In genomic region chr5:1554410-1554967, GRCh38 we compare ENCODE assay signal across 25 cellular contexts. TPM values are rescaled to one million over a fixed set of nuclear protein-coding genes. Genes with fewer than 3 reads are reported as not detected.
DNase-seq lines count a peak whose midpoint lies in the region; ATAC-seq, FAIRE-seq and TF ChIP-seq lines count a peak whose summit lies in the region.
"Had no signal": no experiment of that assay in that cellular context is flagged by ENCODE, and none has a peak within 500 bp of the region (broad histone marks: within the 10 kb centered on the region; RNA-seq: fewer than 3 reads in every experiment).

No MANE protein-coding gene starts in this region.

- H2AFZ ChIP-seq in PC-9: no peak overlapping the region
- H2AFZ ChIP-seq: GM23338 had no signal

- CTCF ChIA-PET in PC-9 (lab: Charles Lee): interaction anchor here (0.5 to 1.4 kb wide), 2 partner anchors 42 to 435 kb away, joined by 3 to 4 read pairs; no protein-coding TSS in a partner anchor

- ATAC-seq in left lobe of liver (no peak), sciatic nerve (no peak), GM21367 (IDR thresholded peaks at IDR 0.05; ENCODE audit: unreplicated experiment) (no peak), GM21529 (IDR thresholded peaks at IDR 0.05; ENCODE audit: unreplicated experiment) (no peak)
- ATAC-seq: activated naive CD4-positive, alpha-beta T cell treated with anti-CD3 and anti-CD28 coated beads, Interleukin-2, amount 50 U/mL, for 72 hours; activated T-helper 17 cell treated with anti-CD3 and anti-CD28 coated beads, Interleukin-2, amount 50 U/mL, for 72 hours; GM23338; K562 had no signal

- DNase-seq in DMS53 treated with DMSO at 0.1 percent for 48 hours (lab: John Stamatoyannopoulos, UW; ENCODE audit: unreplicated experiment) (peak; percentile 78), PC-9 (peak in 1 of 2 experiments; percentile 46), left lobe of liver (ENCODE audit: low spot score) (peak; percentile 30), sciatic nerve (ENCODE audit: low spot score) (peak; percentile 42), H54 (ENCODE audit: insufficient read length, low spot score) (no peak), NCI-H524 treated with DMSO at 0.1 percent for 48 hours (lab: John Stamatoyannopoulos, UW) (no peak)
- DNase-seq: activated CD4-positive, alpha-beta T cell treated with anti-CD3 and anti-CD28 coated beads, Interleukin-2, amount 10 ng/mL, durations not matched to agents 24 days and 14 days; anterior cingulate cortex; naive B cell; NCI-H1436; occipital lobe; SK-N-SH; stimulated activated CD4-positive, alpha-beta T cell treated with anti-CD3 and anti-CD28 coated beads, Interleukin-12 subunit alpha, Interleukin-12 subunit beta, amount 100 ng/mL, for 4 hours; stimulated activated CD4-positive, alpha-beta T cell treated with anti-CD3 and anti-CD28 coated beads, Interleukin-4, amount 100 ng/mL, for 4 hours; stimulated activated naive CD4-positive, alpha-beta T cell had no signal

- no peak overlapping the region; the same call in 1 of the 2 replicates for H3K27ac ChIP-seq in PC-9
- H3K27ac ChIP-seq: WERI-Rb-1 had no signal

- H3K79me2 ChIP-seq in PC-9 (ENCODE audit: low read depth): no peaks in the 10 kb centered on the region

- POLR2A ChIA-PET in PC-9 (lab: Charles Lee; ENCODE audit: unreplicated experiment): interaction anchor here (0.6 to 0.7 kb wide), 2 partner anchors 9 to 653 kb away, joined by 3 to 7 read pairs; no protein-coding TSS in a partner anchor

- peaks cover 26% of the 10 kb centered on the region for H3K4me1 ChIP-seq in PC-9 (replicated peaks; ENCODE audit: insufficient read depth)

- H4K20me1 ChIP-seq in PC-9 (ENCODE audit: insufficient read depth): no peaks in the 10 kb centered on the region

- H3K9me2 ChIP-seq in PC-9 (ENCODE audit: insufficient read depth): no peaks in the 10 kb centered on the region
- H3K9me2 ChIP-seq: SK-N-SH had no signal

- H3K36me3 ChIP-seq in PC-9 (ENCODE audit: low read depth): no peaks in the 10 kb centered on the region
- H3K36me3 ChIP-seq: MG63, WERI-Rb-1 had no signal

- peaks cover 25% of the 10 kb centered on the region for H3K27me3 ChIP-seq in PC-9 (ENCODE audit: insufficient read depth, low read depth)
- H3K27me3 ChIP-seq: MG63 had no signal

- peaks cover 18% of the 10 kb centered on the region; the same call in 1 of the 2 replicates for H3F3A ChIP-seq in PC-9 (ENCODE audit: insufficient read depth, low read depth)

- H3K9me3 ChIP-seq in PC-9 (ENCODE audit: insufficient read depth, low read depth): no peaks in the 10 kb centered on the region
- H3K9me3 ChIP-seq: MG63, SK-N-SH had no signal

- H3K4me2 ChIP-seq in PC-9: peak overlapping the region; percentile 65
- H3K4me2 ChIP-seq: GM23338, SK-N-SH had no signal

- TF ChIP-seq CTCF in PC-9 (conservative IDR thresholded peaks at IDR 0.05): no peak

- FAIRE-seq in H54 (lab: Jason Lieb, UNC): no peak
- FAIRE-seq: D721Med, K562, keratinocyte had no signal

- no peak for TF ChIP-seq POLR2A in H54 (IDR thresholded peaks at IDR 0.05; ENCODE audit: low read depth, low read length)

- H3K4me3 ChIP-seq in PC-9: peak overlapping the region; percentile 5; the same call in 1 of the 2 replicates
- H3K4me3 ChIP-seq: GM23338, K562, MG63 had no signal

- no TSS peak for BruUV-seq in PC-9 (replicated peaks; lab: Mats Ljungman, UMichigan)

- intact Hi-C loops in PC-9 (cut with micrococcal nuclease; ENCODE audit: unreplicated experiment) (loop anchor here (2.0 kb wide), 1 partner anchor 40 kb away; no protein-coding TSS in a partner anchor), sciatic nerve (cut with DNase I) (no loop called here)

RNA-seq across cellular contexts. Expression of gene LPCAT1, which starts 30.7 kb away (rescaled TPM):
- 90.6 and 96.1 TPM in 2 replicates for total RNA-seq in PC-9 (2021)
- total RNA-seq in left lobe of liver: 8.9 TPM
- 44.4 TPM for total RNA-seq in sciatic nerve

Comparison
In these comparisons a context has a peak if more than half of its experiments do, and no peak if none do; other contexts are left out.
1. DNase-seq: peak in DMS53 treated with DMSO at 0.1 percent for 48 hours (single experiment), left lobe of liver (single experiment) and sciatic nerve (single experiment); none in H54 (single experiment) and NCI-H524 treated with DMSO at 0.1 percent for 48 hours (single experiment).